ENCODE assay signal across 30 cellular contexts in the genomic region with DNA sequence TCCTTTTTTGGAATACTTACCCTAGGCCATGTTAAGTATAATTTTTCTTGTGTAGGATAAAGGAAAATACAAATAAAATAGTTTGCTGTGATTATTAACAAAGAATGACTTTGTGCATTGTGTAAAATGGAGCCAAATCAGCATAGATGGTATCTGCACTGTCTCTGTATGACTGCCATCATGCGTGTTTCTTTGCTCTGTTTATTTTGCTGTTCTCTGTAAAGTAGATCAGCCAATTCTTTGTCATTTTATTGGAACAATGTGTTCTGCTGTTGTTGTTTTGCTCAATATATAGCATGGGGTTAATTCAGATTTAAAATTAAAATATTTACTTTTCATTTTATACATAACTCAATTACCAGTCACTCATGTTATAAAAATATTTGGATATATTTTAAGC.
"Had no signal": no experiment of that assay in that cellular context is flagged by ENCODE, and none has a peak within 500 bp of the region (broad histone marks: within the 10 kb centered on the region; RNA-seq: fewer than 3 reads in every experiment).

No MANE protein-coding gene starts in this region.

- DNase-seq: activated B cell treated with CpG ODN at 0.5 μM for 24 hours; activated CD4-positive, alpha-beta T cell treated with anti-CD3 and anti-CD28 coated beads for 48 hours; activated CD4-positive, alpha-beta T cell treated with anti-CD3 and anti-CD28 coated beads, Interleukin-2, amount 50 U/mL, for 1 hour; activated CD4-positive, alpha-beta T cell treated with anti-CD3 and anti-CD28 coated beads, Interleukin-2, amount 50 U/mL, for 48 hours; activated CD8-positive, alpha-beta memory T cell treated with anti-CD3 and anti-CD28 coated beads for 24 hours; activated CD8-positive, alpha-beta T cell treated with anti-CD3 and anti-CD28 coated beads for 36 hours; activated effector memory CD4-positive, alpha-beta T cell treated with Interleukin-2 at 50 U/mL for 16 hours; activated gamma-delta T cell treated with Interleukin-2 at 50 U/mL for 16 hours; activated naive CD4-positive, alpha-beta T cell treated with anti-CD3 and anti-CD28 coated beads, Interleukin-2, amount 50 U/mL, for 16 hours; activated naive CD4-positive, alpha-beta T cell treated with Interleukin-2 at 50 U/mL for 16 hours; activated naive CD8-positive, alpha-beta T cell treated with anti-CD3 and anti-CD28 coated beads, Interleukin-2, amount 50 U/mL, for 24 hours; activated T-cell treated with anti-CD3 and anti-CD28 coated beads, Interleukin-2, amount 50 U/mL, for 4 hours; adrenal gland; amygdala; aorta; body of pancreas; caudate nucleus; cortex of kidney; dermis blood vessel endothelial cell; effector CD4-positive, alpha-beta T cell; effector memory CD8-positive, alpha-beta T cell; esophagus squamous epithelium; foreskin fibroblast; gastrocnemius medialis; glutamatergic neuron; heart left ventricle; T-helper 2 cell had no signal

- ATAC-seq: activated CD4-positive, CD25-positive, alpha-beta regulatory T cell treated with anti-CD3 and anti-CD28 coated beads, Interleukin-2, amount 50 U/mL, for 24 hours; activated CD8-positive, alpha-beta T cell treated with anti-CD3 and anti-CD28 coated beads for 36 hours; activated naive CD8-positive, alpha-beta T cell treated with anti-CD3 and anti-CD28 coated beads, Interleukin-2, amount 50 U/mL, for 24 hours; activated T-cell treated with anti-CD3 and anti-CD28 coated beads, Interleukin-2, amount 50 U/mL, for 4 hours; activated T-helper 17 cell treated with anti-CD3 and anti-CD28 coated beads, Interleukin-2, amount 50 U/mL, for 72 hours; body of pancreas; effector memory CD8-positive, alpha-beta T cell; gastrocnemius medialis; heart left ventricle had no signal

- H3K4me3 ChIP-seq: adrenal gland, body of pancreas, esophagus squamous epithelium, gastrocnemius medialis, heart left ventricle had no signal

- H3K9me3 ChIP-seq: adrenal gland, body of pancreas, esophagus squamous epithelium, gastrocnemius medialis, heart left ventricle had no signal

- H3K27ac ChIP-seq: adrenal gland, body of pancreas, epithelial cell of prostate, esophagus squamous epithelium, gastrocnemius medialis, heart left ventricle had no signal

- H3K4me1 ChIP-seq: adrenal gland, body of pancreas, esophagus squamous epithelium, gastrocnemius medialis, heart left ventricle had no signal

- H3K36me3 ChIP-seq: adrenal gland, esophagus squamous epithelium, gastrocnemius medialis, heart left ventricle had no signal

- H3K27me3 ChIP-seq: adrenal gland, body of pancreas, esophagus squamous epithelium, gastrocnemius medialis, heart left ventricle had no signal
